Comparison of ENCODE assay signal across 8 cellular contexts in the genomic region with DNA sequence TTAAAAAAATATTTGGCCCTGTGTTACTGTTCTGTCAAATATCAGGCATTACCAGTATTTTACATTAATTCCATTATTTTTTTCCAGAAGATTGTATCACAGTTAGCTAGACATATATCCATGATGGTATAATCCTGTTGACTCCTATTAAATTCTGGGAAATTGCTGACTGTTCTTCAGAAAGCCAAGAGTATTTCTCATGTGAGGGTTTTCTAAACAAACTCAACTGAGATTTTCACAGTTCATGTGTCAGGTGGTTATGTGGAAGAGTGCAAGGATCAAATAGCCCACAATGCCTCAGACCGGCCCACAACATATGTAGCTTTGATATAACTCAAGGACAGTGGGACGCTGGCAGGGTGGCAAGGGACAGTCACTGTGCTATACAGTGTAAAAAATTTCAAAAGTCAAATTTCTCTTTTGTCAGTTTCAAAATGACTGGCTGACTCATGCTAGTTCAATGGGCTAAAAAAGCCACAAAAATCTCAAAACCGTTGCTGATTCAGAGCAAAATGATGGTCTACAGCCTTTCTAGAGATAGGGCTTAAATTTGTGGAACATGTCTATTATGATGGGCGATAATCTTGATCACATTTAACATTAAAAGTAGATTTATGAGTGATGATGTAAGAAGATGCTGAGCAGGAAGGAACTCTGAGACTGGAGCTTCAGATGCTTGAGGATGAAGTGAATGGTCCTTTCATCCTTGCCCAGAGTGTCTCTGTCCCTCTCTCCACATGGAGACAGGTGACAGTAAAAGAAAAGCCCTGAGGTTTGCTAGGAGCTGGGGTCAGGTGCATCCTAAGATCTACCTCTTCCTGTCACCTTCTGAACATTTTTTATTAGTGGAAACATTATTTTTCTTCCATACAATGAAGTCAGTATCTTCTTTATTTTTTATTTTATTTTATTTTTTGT.
DNase-seq lines count a peak whose midpoint lies in the region; ATAC-seq and TF ChIP-seq lines count a peak whose summit lies in the region.

No MANE protein-coding gene starts in this region.

- no peaks in the 10 kb centered on the region for H3K4me1 ChIP-seq in lung (ENCODE audit: control insufficient read depth in 2 of 2, insufficient read depth in 2 of 2, low read length in 2 of 2)

- ATAC-seq in GM18499 (IDR thresholded peaks at IDR 0.05; ENCODE audit: insufficient read depth, unreplicated experiment), result peak; percentile 90
- ATAC-seq in lung (ENCODE audit: insufficient read depth, low FRiP score), result peak; percentile 12

- peaks cover 2% of the 10 kb centered on the region for H3K27me3 Mint-ChIP-seq in activated CD4-positive, alpha-beta T cell treated with anti-CD3 and anti-CD28 coated beads, Interleukin-2, amount 10 ng/mL, durations not matched to agents 7 days and 5 days

- H3K4me1 Mint-ChIP-seq in activated CD4-positive, alpha-beta T cell treated with anti-CD3 and anti-CD28 coated beads, Interleukin-2, amount 10 ng/mL, durations not matched to agents 7 days and 5 days, result peaks cover 8% of the 10 kb centered on the region

- DNase-seq in HFF-Myc (ENCODE audit: extremely low read depth, low read depth) (peak; percentile 71), MV-4-11 (lab: John Stamatoyannopoulos, UW) (peak; percentile 96), lung (ENCODE audit: low spot score) (no peak), NCI-H510A treated with DMSO at 0.1 percent for 48 hours (lab: John Stamatoyannopoulos, UW) (no peak), retina (no peak)
- no peak for DNase-seq in activated CD4-positive, alpha-beta T cell treated with anti-CD3 and anti-CD28 coated beads, Interleukin-2, amount 10 ng/mL, durations not matched to agents 7 days and 5 days
- DNase-seq in stimulated activated CD8-positive, alpha-beta memory T cell treated with anti-CD3 and anti-CD28 coated beads, Interleukin-4, amount 100 ng/mL, for 48 hours, result no peak

- no peak for TF ChIP-seq CTCF in HFF-Myc (IDR thresholded peaks at IDR 0.05; ENCODE audit: low read depth, low read length, missing control alignments)
- no peak for TF ChIP-seq CTCF in lung (IDR thresholded peaks at IDR 0.05; ENCODE audit: control extremely low read depth, extremely low read depth)

- no peaks in the 10 kb centered on the region for H3K36me3 ChIP-seq in lung (ENCODE audit: control insufficient read depth in 2 of 2, insufficient read depth in 2 of 2, low read length in 2 of 2)

- no peaks in the 10 kb centered on the region for H3K27me3 ChIP-seq in lung (ENCODE audit: control insufficient read depth, insufficient read depth)

- peaks cover 0 to 2% of the 10 kb centered on the region in 2 donors for H3K9me3 ChIP-seq in lung (ENCODE audit: control insufficient read depth in 2 of 2, insufficient read depth in 1 of 2, low read length in 1 of 2)

- POLR2A ChIA-PET in activated CD4-positive, alpha-beta T cell treated with anti-CD3 and anti-CD28 coated beads, Interleukin-2, amount 10 ng/mL, durations not matched to agents 7 days and 5 days (lab: Charles Lee), result no interaction called here

- no peaks in the 10 kb centered on the region for H3K36me3 Mint-ChIP-seq in activated CD4-positive, alpha-beta T cell treated with anti-CD3 and anti-CD28 coated beads, Interleukin-2, amount 10 ng/mL, durations not matched to agents 7 days and 5 days (ENCODE audit: low read depth)

- no peak overlapping the region for H3K4me3 Mint-ChIP-seq in activated CD4-positive, alpha-beta T cell treated with anti-CD3 and anti-CD28 coated beads, Interleukin-2, amount 10 ng/mL, durations not matched to agents 7 days and 5 days

- no peak overlapping the region for H3K27ac ChIP-seq in lung (ENCODE audit: low read depth in 1 of 2, low read length in 1 of 2)

- no peaks in the 10 kb centered on the region for H3K9me3 Mint-ChIP-seq in activated CD4-positive, alpha-beta T cell treated with anti-CD3 and anti-CD28 coated beads, Interleukin-2, amount 10 ng/mL, durations not matched to agents 7 days and 5 days

- no peak overlapping the region for H3K27ac Mint-ChIP-seq in activated CD4-positive, alpha-beta T cell treated with anti-CD3 and anti-CD28 coated beads, Interleukin-2, amount 10 ng/mL, durations not matched to agents 7 days and 5 days

- 61 to 62% methylated on average over 4 of the region's 4 CpGs for WGBS in lung, 2 donors

- CTCF ChIA-PET in activated CD4-positive, alpha-beta T cell treated with anti-CD3 and anti-CD28 coated beads, Interleukin-2, amount 10 ng/mL, durations not matched to agents 7 days and 5 days (lab: Charles Lee), result interaction anchor here (0.6 to 0.7 kb wide), 2 partner anchors 33 to 185 kb away, joined by 3 read pairs; no protein-coding TSS in a partner anchor

- H3K4me3 ChIP-seq in HFF-Myc (replicated peaks; ENCODE audit: low read depth, low read length), result no peak overlapping the region
- H3K4me3 ChIP-seq in lung, result no peak overlapping the region

Comparison
In these comparisons a context has a peak if more than half of its experiments do, and no peak if none do; other contexts are left out.
1. DNase-seq: peak in HFF-Myc (single experiment) and MV-4-11 (single experiment); none in lung (single experiment), NCI-H510A treated with DMSO at 0.1 percent for 48 hours (single experiment), activated CD4-positive, alpha-beta T cell treated with anti-CD3 and anti-CD28 coated beads, Interleukin-2, amount 10 ng/mL, durations not matched to agents 7 days and 5 days (single experiment), retina (single experiment) and stimulated activated CD8-positive, alpha-beta memory T cell treated with anti-CD3 and anti-CD28 coated beads, Interleukin-4, amount 100 ng/mL, for 48 hours (single experiment).